In genomic region chr6:81854474-81854873, GRCh38 we compare ENCODE assay signal across 1 cellular context.
TF ChIP-seq lines count a peak whose summit lies in the region.

No MANE protein-coding gene starts in this region.

TF ChIP-seq in HepG2, 621 proteins besides CTCF, POLR2A, EP300 and RAD21 (continued from another document):
- TF ChIP-seq ZGPAT (CRISPR knock-in tag; IDR thresholded peaks at IDR 0.05) (no peak), ZSCAN5A (CRISPR knock-in tag; IDR thresholded peaks at IDR 0.05; ENCODE audit: borderline replicate concordance) (no peak), FOXA3 (CRISPR knock-in tag; IDR thresholded peaks at IDR 0.05) (peak; percentile 39), FOXA1 (IDR thresholded peaks at IDR 0.05) (no peak), FOXA1 (CRISPR knock-in tag; IDR thresholded peaks at IDR 0.05) (peak; percentile 42), ZNF615 (CRISPR knock-in tag; IDR thresholded peaks at IDR 0.05; ENCODE audit: borderline replicate concordance) (no peak), ZKSCAN1 (IDR thresholded peaks at IDR 0.05; ENCODE audit: low read length) (no peak), TAF1 (CRISPR knock-in tag; IDR thresholded peaks at IDR 0.05) (no peak), KLF16 (CRISPR knock-in tag; IDR thresholded peaks at IDR 0.05) (no peak), USF2 (IDR thresholded peaks at IDR 0.05; ENCODE audit: low read depth, low read length) (no peak), USF2 (CRISPR knock-in tag; IDR thresholded peaks at IDR 0.05; ENCODE audit: borderline replicate concordance) (no peak), CEBPG (CRISPR knock-in tag; IDR thresholded peaks at IDR 0.05) (no peak), ZFP41 (CRISPR knock-in tag; IDR thresholded peaks at IDR 0.05; ENCODE audit: borderline replicate concordance) (no peak), ZBTB21 (CRISPR knock-in tag; IDR thresholded peaks at IDR 0.05) (no peak)
